Comparison of ENCODE assay signal across 22 cellular contexts in the genomic region with DNA sequence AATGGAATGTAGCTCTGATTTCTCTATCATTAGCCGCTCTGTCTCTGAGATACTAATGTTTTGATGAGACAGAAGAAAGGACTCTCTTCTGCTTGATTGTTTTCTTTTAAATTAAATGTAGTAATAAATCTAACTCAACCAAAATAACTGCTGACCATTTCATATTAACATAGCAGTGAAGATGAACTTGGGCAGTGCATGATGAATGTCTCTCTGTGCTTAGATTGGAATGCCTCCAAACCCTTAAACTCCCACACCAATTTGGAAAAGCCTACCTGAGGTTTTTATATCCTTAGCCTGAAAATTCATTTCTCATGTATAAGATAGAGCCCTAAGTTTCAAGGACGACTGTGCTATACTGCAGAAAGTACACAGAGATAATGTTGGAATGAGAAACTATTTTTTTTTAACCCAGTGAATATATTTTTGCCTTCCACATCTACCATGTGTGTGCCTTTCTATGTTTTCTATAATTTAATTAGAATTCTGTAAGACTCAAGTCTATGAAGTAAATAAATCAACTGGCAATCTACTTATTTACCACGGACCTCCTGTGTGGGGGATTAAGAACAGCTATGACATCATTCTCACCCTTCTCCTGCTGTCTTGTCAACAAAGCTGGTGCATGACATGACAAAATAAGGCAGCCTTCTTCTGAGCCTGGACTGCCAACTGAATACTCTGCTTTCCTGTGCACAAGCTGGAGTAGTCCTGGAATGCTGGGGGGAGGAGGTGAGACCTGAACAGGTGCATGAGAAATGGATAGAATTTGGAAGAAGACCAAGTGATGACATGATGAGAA.
DNase-seq lines count a peak whose midpoint lies in the region; ATAC-seq, FAIRE-seq and TF ChIP-seq lines count a peak whose summit lies in the region.
"Had no signal": no experiment of that assay in that cellular context is flagged by ENCODE, and none has a peak within 500 bp of the region (broad histone marks: within the 10 kb centered on the region; RNA-seq: fewer than 3 reads in every experiment).

No MANE protein-coding gene starts in this region.

- no peaks in the 10 kb centered on the region for H3K27me3 ChIP-seq in HepG2 (ENCODE audit: control insufficient read depth in 1 of 2, insufficient read depth in 2 of 2, low read length in 2 of 2)
- no peaks in the 10 kb centered on the region for H3K27me3 ChIP-seq in right lobe of liver
- no peaks in the 10 kb centered on the region for H3K27me3 ChIP-seq in mesendoderm (ENCODE audit: insufficient read depth, low read length, poor library complexity)
- H3K27me3 ChIP-seq: BE2C had no signal

- no peak for TF ChIP-seq RAD21 in HepG2 (CRISPR knock-in tag; IDR thresholded peaks at IDR 0.05)

- H3K56ac ChIP-seq in mesendoderm (ENCODE audit: low read length), result no peak overlapping the region

- no peak overlapping the region for H2AFZ ChIP-seq in HepG2 (ENCODE audit: low read length)

- H3K4me3 ChIP-seq in HepG2 (replicated peaks in 1 of 3; ENCODE audit: insufficient read depth in 1 of 3, low read depth in 2 of 3, low read length in 3 of 3) (no peak overlapping the region), right lobe of liver (no peak overlapping the region), mesendoderm (ENCODE audit: low read length) (no peak overlapping the region)
- H3K4me3 ChIP-seq: GM12878, K562 had no signal

- H3K4me2 ChIP-seq in HepG2 (ENCODE audit: low read depth, low read length), result no peak overlapping the region
- no peak overlapping the region for H3K4me2 ChIP-seq in mesendoderm (ENCODE audit: low read length)

- CTCF ChIA-PET in HepG2 (lab: Yijun Ruan, JAX; ENCODE audit: low intra/inter-chr PET ratio, low total read pairs), result no interaction called here

- no peak overlapping the region for H2BK120ac ChIP-seq in mesendoderm (ENCODE audit: low read depth, low read length)

- no peak for DNase-seq in HepG2 (ENCODE audit: low spot score)
- DNase-seq in right lobe of liver, result no peak
- DNase-seq in amniotic epithelial cell (ENCODE audit: low read depth), result peak; percentile 55
- peak; percentile 38 for DNase-seq in mesendoderm
- DNase-seq in NCI-H524 treated with DMSO at 0.1 percent for 48 hours (lab: John Stamatoyannopoulos, UW), result no peak
- no peak for DNase-seq in SIG-M5 (lab: John Stamatoyannopoulos, UW)
- DNase-seq: BE2C; CD4-positive, CD25-positive, alpha-beta regulatory T cell; COR-L47; GF-D8; H7; NCI-H1105; NCI-H1694; NCI-H2081 treated with DMSO at 0.1 percent for 48 hours; NCI-H2227 treated with DMSO at 0.1 percent for 48 hours; NCI-H510A treated with DMSO at 0.1 percent for 48 hours; SW 1271 had no signal

- TF ChIP-seq POLR2A in HepG2 (IDR thresholded peaks at IDR 0.05; ENCODE audit: insufficient read depth in 1 of 2, low read depth in 2 of 2, low read length in 2 of 2) (no peak), right lobe of liver (IDR thresholded peaks at IDR 0.05) (no peak)

- in situ Hi-C loops in HepG2 (cut with HindIII; ENCODE audit: extremely low pct_ligation_motif_present, low pct_unique_long_range_greater_than_20kb), result no loop called here

- 52% methylated on average over 3 of the region's 3 CpGs for WGBS in HepG2 (ENCODE audit: low lambda C conversion rate)
- WGBS in right lobe of liver (ENCODE audit: insufficient coverage, low coverage, low lambda C conversion rate, missing lambda C conversion rate), result 35% methylated on average over 3 of the region's 3 CpGs
- WGBS in mesendoderm (ENCODE audit: extremely low coverage, insufficient coverage, low lambda C conversion rate), result no CpG with 5 or more reads among the region's 3 CpGs

- POLR2A ChIA-PET in HepG2 (lab: Yijun Ruan, JAX), result no interaction called here

- no peak overlapping the region for H3K4ac ChIP-seq in mesendoderm (ENCODE audit: low read depth, low read length)

- H3K79me2 ChIP-seq in HepG2 (ENCODE audit: insufficient read depth, low read length) (no peaks in the 10 kb centered on the region), mesendoderm (ENCODE audit: control insufficient read depth, insufficient read depth, low read length) (no peaks in the 10 kb centered on the region)

- H3K9me3 ChIP-seq in HepG2 (ENCODE audit: low read length) (no peaks in the 10 kb centered on the region), right lobe of liver (no peaks in the 10 kb centered on the region)
- H3K9me3 ChIP-seq: BE2C had no signal

- H3K79me1 ChIP-seq in mesendoderm (ENCODE audit: low read length), result no peaks in the 10 kb centered on the region

- H2BK5ac ChIP-seq in mesendoderm (ENCODE audit: low read length), result no peak overlapping the region

- H2AK5ac ChIP-seq in mesendoderm (ENCODE audit: low read length), result no peak overlapping the region

- FAIRE-seq in HepG2 (lab: Jason Lieb, UNC), result no peak
- FAIRE-seq: GM12878, K562 had no signal

- no peaks in the 10 kb centered on the region for H4K20me1 ChIP-seq in HepG2 (ENCODE audit: insufficient read depth, low read length)

- no peak overlapping the region for H4K8ac ChIP-seq in mesendoderm (ENCODE audit: low read depth, low read length)

- H3K27ac ChIP-seq in HepG2 (ENCODE audit: extremely low read length, insufficient read depth, low read length) (peak overlapping the region; percentile 10), right lobe of liver (no peak overlapping the region), mesendoderm (ENCODE audit: low read depth, low read length) (no peak overlapping the region)

- H4K5ac ChIP-seq in mesendoderm (ENCODE audit: low read length), result no peak overlapping the region

- ATAC-seq in HepG2, result no peak
- ATAC-seq in right lobe of liver, result no peak
- ATAC-seq in HG03571 (IDR thresholded peaks at IDR 0.05; ENCODE audit: unreplicated experiment), result no peak
- ATAC-seq in HG02763 (IDR thresholded peaks at IDR 0.05; ENCODE audit: unreplicated experiment), result no peak
- ATAC-seq: GM12878, K562, Panc1 had no signal

- H3K36me3 ChIP-seq in HepG2 (replicated peaks in 1 of 2; ENCODE audit: control insufficient read depth in 1 of 2, insufficient read depth in 2 of 2, low read length in 2 of 2), result no peaks in the 10 kb centered on the region
- no peaks in the 10 kb centered on the region for H3K36me3 ChIP-seq in right lobe of liver
- no peaks in the 10 kb centered on the region for H3K36me3 ChIP-seq in mesendoderm (ENCODE audit: control insufficient read depth, insufficient read depth, low read length)
- H3K36me3 ChIP-seq: BE2C had no signal

- no TSS peak for BruUV-seq in HepG2 (replicated peaks; lab: Mats Ljungman, UMichigan)

- TF ChIP-seq EP300 in HepG2 (IDR thresholded peaks at IDR 0.05; ENCODE audit: low read depth in 2 of 2, low read length in 2 of 2), result no peak
- no peak for TF ChIP-seq EP300 in HepG2 (CRISPR knock-in tag; IDR thresholded peaks at IDR 0.05; ENCODE audit: borderline replicate concordance)

- no peak overlapping the region for H2BK15ac ChIP-seq in mesendoderm (replicated peaks; ENCODE audit: low read depth)

- intact Hi-C loops in HepG2 (cut with micrococcal nuclease; ENCODE audit: unreplicated experiment) (no loop called here), right lobe of liver (cut with DNase I) (no loop called here)

- no peak overlapping the region for H3K9ac ChIP-seq in HepG2 (ENCODE audit: insufficient read depth, low read depth, low read length)
- no peak overlapping the region for H3K9ac ChIP-seq in mesendoderm (ENCODE audit: low read length)

- TF ChIP-seq CTCF in HepG2 (CRISPR knock-in tag; IDR thresholded peaks at IDR 0.05), result no peak
- no peak for TF ChIP-seq CTCF in right lobe of liver (IDR thresholded peaks at IDR 0.05)

- H3K23ac ChIP-seq in mesendoderm (ENCODE audit: low read length), result no peak overlapping the region

- H3K18ac ChIP-seq in mesendoderm (ENCODE audit: low read length), result no peak overlapping the region

- H3K4me1 ChIP-seq in HepG2 (ENCODE audit: insufficient read depth, low read length) (peaks cover 62% of the 10 kb centered on the region), right lobe of liver (no peaks in the 10 kb centered on the region), mesendoderm (ENCODE audit: control insufficient read depth, low read depth, low read length) (no peaks in the 10 kb centered on the region)
- H3K4me1 ChIP-seq: BE2C had no signal

TF ChIP-seq in HepG2, 621 proteins besides CTCF, POLR2A, EP300 and RAD21:
- TF ChIP-seq MTA1 (CRISPR knock-in tag; IDR thresholded peaks at IDR 0.05; ENCODE audit: borderline replicate concordance) (no peak), ADNP (CRISPR knock-in tag; IDR thresholded peaks at IDR 0.05) (no peak), CREB1 (IDR thresholded peaks at IDR 0.05) (0 out of 2 replicates have a peak, but pooled peaks have one; percentile 31), CREB1 (CRISPR knock-in tag; IDR thresholded peaks at IDR 0.05) (no peak), ATF7 (IDR thresholded peaks at IDR 0.05) (peak; percentile 29; the same call in 1 of the 2 replicates), ATF7 (CRISPR knock-in tag; IDR thresholded peaks at IDR 0.05) (no peak), ZNF577 (CRISPR knock-in tag; IDR thresholded peaks at IDR 0.05; ENCODE audit: borderline replicate concordance, low read depth) (no peak), ZBTB21 (CRISPR knock-in tag; IDR thresholded peaks at IDR 0.05) (0 out of 2 replicates have a peak, but pooled peaks have one; percentile 26), ZFY (CRISPR knock-in tag; IDR thresholded peaks at IDR 0.05) (no peak), ZNF33B (CRISPR knock-in tag; IDR thresholded peaks at IDR 0.05) (no peak), FOXO1 (CRISPR knock-in tag; IDR thresholded peaks at IDR 0.05) (no peak), MAFK (conservative IDR thresholded peaks at IDR 0.05 in 1 of 2, IDR thresholded peaks at IDR 0.05 in 1 of 2; ENCODE audit: low read length in 2 of 2) (0 out of 4 replicates have a peak, but pooled peaks of 1 of the 2 experiments have one; percentile 11), MAF1 (CRISPR knock-in tag; IDR thresholded peaks at IDR 0.05; ENCODE audit: borderline replicate concordance) (no peak)
- TF ChIP-seq, protein P1, sequence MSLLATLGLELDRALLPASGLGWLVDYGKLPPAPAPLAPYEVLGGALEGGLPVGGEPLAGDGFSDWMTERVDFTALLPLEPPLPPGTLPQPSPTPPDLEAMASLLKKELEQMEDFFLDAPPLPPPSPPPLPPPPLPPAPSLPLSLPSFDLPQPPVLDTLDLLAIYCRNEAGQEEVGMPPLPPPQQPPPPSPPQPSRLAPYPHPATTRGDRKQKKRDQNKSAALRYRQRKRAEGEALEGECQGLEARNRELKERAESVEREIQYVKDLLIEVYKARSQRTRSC (CRISPR knock-in tag; IDR thresholded peaks at IDR 0.05; ENCODE audit: low read depth), result no peak
- TF ChIP-seq, protein P2, sequence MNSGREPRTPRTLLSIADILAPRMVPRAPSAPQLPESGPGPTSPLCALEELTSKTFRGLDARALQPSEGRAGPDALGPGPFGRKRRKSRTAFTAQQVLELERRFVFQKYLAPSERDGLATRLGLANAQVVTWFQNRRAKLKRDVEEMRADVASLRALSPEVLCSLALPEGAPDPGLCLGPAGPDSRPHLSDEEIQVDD (CRISPR knock-in tag; IDR thresholded peaks at IDR 0.05; ENCODE audit: borderline replicate concordance), result no peak

Comparison
In these comparisons a context has a peak if more than half of its experiments do, and no peak if none do; other contexts are left out.
1. DNase-seq: peak in amniotic epithelial cell (single experiment) and mesendoderm (single experiment); none in HepG2 (single experiment), right lobe of liver (0 of 3), NCI-H524 treated with DMSO at 0.1 percent for 48 hours (single experiment) and SIG-M5 (single experiment).